Comparison of ENCODE assay signal across 12 cellular contexts in genomic region chr10:42755591-42756093, GRCh38. TPM values are rescaled to one million over a fixed set of nuclear protein-coding genes. Genes with fewer than 3 reads are reported as not detected.
DNase-seq lines count a peak whose midpoint lies in the region; ATAC-seq, FAIRE-seq and TF ChIP-seq lines count a peak whose summit lies in the region.
"Had no signal": no experiment of that assay in that cellular context is flagged by ENCODE, and none has a peak within 500 bp of the region (broad histone marks: within the 10 kb centered on the region; RNA-seq: fewer than 3 reads in every experiment).

No MANE protein-coding gene starts in this region.

- H3K4me3 ChIP-seq in K562 (no peak overlapping the region), thoracic aorta (peak overlapping the region; percentile 83)

- no peak overlapping the region for H3K9ac ChIP-seq in K562 (ENCODE audit: insufficient read depth in 1 of 2, low read depth in 2 of 2, low read length in 2 of 2)

- no TSS peak for BruUV-seq in K562 (replicated peaks; lab: Mats Ljungman, UMichigan)

- H3K36me3 Mint-ChIP-seq in activated naive CD4-positive, alpha-beta T cell treated with anti-CD3 and anti-CD28 coated beads, Interleukin-2, amount 50 U/mL, for 24 hours = no peaks in the 10 kb centered on the region
- no peaks in the 10 kb centered on the region for H3K36me3 Mint-ChIP-seq in activated naive CD4-positive, alpha-beta T cell treated with anti-CD3 and anti-CD28 coated beads, Interleukin-2, amount 10 ng/mL, durations not matched to agents 7 days and 5 days
- no peaks in the 10 kb centered on the region for H3K36me3 Mint-ChIP-seq in natural killer cell

- H3K27me3 ChIP-seq in K562 (ENCODE audit: control insufficient read depth in 2 of 2, insufficient read depth in 2 of 2, low read length in 2 of 2) = peaks cover 0 to 19% of the 10 kb centered on the region in 2 experiments; a peak in 1 of 5 replicates
- H3K27me3 ChIP-seq in thoracic aorta (replicated peaks; ENCODE audit: insufficient read depth) = no peaks in the 10 kb centered on the region
- H3K27me3 ChIP-seq: SJCRH30 had no signal

- TF ChIP-seq CTCF in K562 (IDR thresholded peaks at IDR 0.05 in 2 of 3, conservative IDR thresholded peaks at IDR 0.05 in 1 of 3; ENCODE audit: insufficient read depth in 2 of 3, low read depth in 1 of 3, low read length in 3 of 3) = 0 out of 6 replicates have a peak, but pooled peaks of 1 of the 3 experiments have one; percentile 4
- no peak for TF ChIP-seq CTCF in natural killer cell (IDR thresholded peaks at IDR 0.05)
- no peak for TF ChIP-seq CTCF in thoracic aorta (IDR thresholded peaks at IDR 0.05)

- H3K9me1 ChIP-seq in K562 (ENCODE audit: control insufficient read depth, insufficient read depth, low read length) = no peaks in the 10 kb centered on the region

- H4K20me1 ChIP-seq in K562 (replicated peaks; ENCODE audit: control insufficient read depth, insufficient read depth, low read length) = no peaks in the 10 kb centered on the region

- CTCF ChIA-PET in activated naive CD4-positive, alpha-beta T cell treated with anti-CD3 and anti-CD28 coated beads, Interleukin-2, amount 10 ng/mL, durations not matched to agents 7 days and 5 days (lab: Charles Lee) = interaction anchor here (0.6 kb wide), 1 partner anchor 188 kb away, joined by 3 read pairs; no protein-coding TSS in a partner anchor
- CTCF ChIA-PET in K562 (lab: Yijun Ruan, JAX; ENCODE audit: low intra/inter-chr PET ratio) = interaction anchor here (0.6 kb wide), 1 partner anchor 1828 kb away, joined by 3 read pairs; no protein-coding TSS in a partner anchor

- no peak for TF ChIP-seq POLR2A in K562 (conservative IDR thresholded peaks at IDR 0.05)
- TF ChIP-seq POLR2A in H54 (IDR thresholded peaks at IDR 0.05; ENCODE audit: low read depth, low read length) = no peak

- H3K27ac Mint-ChIP-seq in activated naive CD4-positive, alpha-beta T cell treated with anti-CD3 and anti-CD28 coated beads, Interleukin-2, amount 50 U/mL, for 24 hours = no peak overlapping the region
- no peak overlapping the region for H3K27ac Mint-ChIP-seq in activated naive CD4-positive, alpha-beta T cell treated with anti-CD3 and anti-CD28 coated beads, Interleukin-2, amount 10 ng/mL, durations not matched to agents 7 days and 5 days
- no peak overlapping the region for H3K27ac Mint-ChIP-seq in natural killer cell

- 0 out of 4 replicates have a peak, but pooled peaks of 1 of the 2 experiments have one; percentile 14 for TF ChIP-seq RAD21 in K562 (CRISPR knock-in tag; conservative IDR thresholded peaks at IDR 0.05 in 1 of 2, IDR thresholded peaks at IDR 0.05 in 1 of 2)

- intact Hi-C loops in K562 (cut with micrococcal nuclease) (no loop called here), natural killer cell (cut with micrococcal nuclease) (no loop called here)

- peak overlapping the region; percentile 61 for H3K4me3 Mint-ChIP-seq in activated naive CD4-positive, alpha-beta T cell treated with anti-CD3 and anti-CD28 coated beads, Interleukin-2, amount 50 U/mL, for 24 hours
- H3K4me3 Mint-ChIP-seq in activated naive CD4-positive, alpha-beta T cell treated with anti-CD3 and anti-CD28 coated beads, Interleukin-2, amount 10 ng/mL, durations not matched to agents 7 days and 5 days = no peak overlapping the region
- H3K4me3 Mint-ChIP-seq in natural killer cell = peak overlapping the region; percentile 47

- H3K79me2 ChIP-seq in K562 (ENCODE audit: control insufficient read depth, insufficient read depth, low read length) = no peaks in the 10 kb centered on the region

- WGBS in K562 (ENCODE audit: insufficient coverage, low coverage, missing lambda C conversion rate) = 18% methylated on average over 10 of the region's 10 CpGs

- H3K9me3 ChIP-seq in K562 (replicated peaks; ENCODE audit: control insufficient read depth, insufficient read depth, low read depth, low read length) (no peaks in the 10 kb centered on the region), thoracic aorta (no peaks in the 10 kb centered on the region)
- H3K9me3 ChIP-seq: SJCRH30 had no signal

- peaks cover 50% of the 10 kb centered on the region for H3K27me3 Mint-ChIP-seq in activated naive CD4-positive, alpha-beta T cell treated with anti-CD3 and anti-CD28 coated beads, Interleukin-2, amount 50 U/mL, for 24 hours
- H3K27me3 Mint-ChIP-seq in activated naive CD4-positive, alpha-beta T cell treated with anti-CD3 and anti-CD28 coated beads, Interleukin-2, amount 10 ng/mL, durations not matched to agents 7 days and 5 days = peaks cover 73% of the 10 kb centered on the region
- H3K27me3 Mint-ChIP-seq in natural killer cell (ENCODE audit: low read depth in 2 of 2) = peaks cover 50 to 65% of the 10 kb centered on the region in 2 donors

- in situ Hi-C loops in K562 (cut with MboI) = no loop called here

- POLR2A ChIA-PET in K562 (lab: Yijun Ruan, JAX) = interaction anchor here (0.8 to 1.8 kb wide), 3 partner anchors 8 to 27 kb away, joined by 3 to 5 read pairs (median 3); partner anchors contain the start of gene BMS1

- H3K4me1 ChIP-seq in K562 (replicated peaks in 1 of 2; ENCODE audit: control insufficient read depth in 2 of 2, insufficient read depth in 2 of 2, low read length in 2 of 2) (peaks cover 0 to 28% of the 10 kb centered on the region in 2 experiments; a peak in 2 of 5 replicates), thoracic aorta (ENCODE audit: control insufficient read depth in 1 of 2, low read depth in 2 of 2) (peaks cover 6 to 27% of the 10 kb centered on the region in 2 donors)
- H3K4me1 ChIP-seq: SJCRH30 had no signal

- FAIRE-seq in K562 (lab: Jason Lieb, UNC) (no peak), H54 (lab: Jason Lieb, UNC) (no peak)

- no peaks in the 10 kb centered on the region for H3K9me3 Mint-ChIP-seq in activated naive CD4-positive, alpha-beta T cell treated with anti-CD3 and anti-CD28 coated beads, Interleukin-2, amount 50 U/mL, for 24 hours
- H3K9me3 Mint-ChIP-seq in activated naive CD4-positive, alpha-beta T cell treated with anti-CD3 and anti-CD28 coated beads, Interleukin-2, amount 10 ng/mL, durations not matched to agents 7 days and 5 days = no peaks in the 10 kb centered on the region
- no peaks in the 10 kb centered on the region for H3K9me3 Mint-ChIP-seq in natural killer cell

- H3K27ac ChIP-seq in K562 (ENCODE audit: extremely low read depth, low read depth, low read length) (no peak overlapping the region), thoracic aorta (no peak overlapping the region)
- H3K27ac ChIP-seq: SJCRH30 had no signal

- TF ChIP-seq EP300 in K562 (IDR thresholded peaks at IDR 0.05; ENCODE audit: low read length) = no peak

- peaks cover 8% of the 10 kb centered on the region for H3K4me1 Mint-ChIP-seq in activated naive CD4-positive, alpha-beta T cell treated with anti-CD3 and anti-CD28 coated beads, Interleukin-2, amount 50 U/mL, for 24 hours
- peaks cover 14% of the 10 kb centered on the region for H3K4me1 Mint-ChIP-seq in activated naive CD4-positive, alpha-beta T cell treated with anti-CD3 and anti-CD28 coated beads, Interleukin-2, amount 10 ng/mL, durations not matched to agents 7 days and 5 days
- peaks cover 8 to 13% of the 10 kb centered on the region in 2 donors for H3K4me1 Mint-ChIP-seq in natural killer cell

- no peak for DNase-seq in activated naive CD4-positive, alpha-beta T cell treated with anti-CD3 and anti-CD28 coated beads, Interleukin-2, amount 10 ng/mL, durations not matched to agents 7 days and 5 days
- DNase-seq in K562 (ENCODE audit: extremely low read depth in 1 of 4, low spot score in 3 of 4) = peak in 3 of 4 experiments; percentile 27 to 39 (median 30)
- no peak for DNase-seq in natural killer cell
- no peak for DNase-seq in thoracic aorta (ENCODE audit: low spot score)
- DNase-seq in NCI-H1048 (lab: John Stamatoyannopoulos, UW) = no peak
- DNase-seq in H54 (ENCODE audit: insufficient read length, low spot score) = no peak
- DNase-seq: activated CD4-positive, alpha-beta T cell treated with anti-CD3 and anti-CD28 coated beads for 1 hour; activated effector memory CD4-positive, alpha-beta T cell treated with anti-CD3 and anti-CD28 coated beads, Interleukin-2, amount 50 U/mL, for 16 hours; NCI-H1417 treated with DMSO at 0.1 percent for 48 hours; SJCRH30 had no signal

- no peak overlapping the region for H3K4me2 ChIP-seq in K562 (ENCODE audit: insufficient read depth, low read length)

- ATAC-seq in K562 = peak; percentile 37; the same call in 2 of the 3 replicates
- no peak for ATAC-seq in natural killer cell
- no peak for ATAC-seq in thoracic aorta (ENCODE audit: insufficient number of reproducible peaks, low FRiP score, low read depth)
- no peak for ATAC-seq in HG03095 (IDR thresholded peaks at IDR 0.05; ENCODE audit: unreplicated experiment)

- H3K36me3 ChIP-seq in K562 (ENCODE audit: control insufficient read depth, insufficient read depth, low read length) (no peaks in the 10 kb centered on the region), thoracic aorta (no peaks in the 10 kb centered on the region)
- H3K36me3 ChIP-seq: SJCRH30 had no signal

- no peak overlapping the region for H2AFZ ChIP-seq in K562 (ENCODE audit: low read depth, low read length)

TF ChIP-seq in K562, 482 proteins besides CTCF, POLR2A, EP300 and RAD21 (continues in another document):
- no peak for TF ChIP-seq KLF1 (tag; IDR thresholded peaks at IDR 0.05)

RNA-seq across cellular contexts. Expression of gene BMS1, which starts 27.0 kb away (rescaled TPM):
- 13.1 and 30.2 TPM in 2 replicates for total RNA-seq in K562 (2011; cell fraction: chromatin; rRNA removed; ENCODE audit: low replicate concordance)
- total RNA-seq in K562 (2011; cell fraction: nucleolus; rRNA removed) = 8.0 and 9.3 TPM in 2 replicates
- total RNA-seq in K562 (2011; cell fraction: nucleoplasm; rRNA removed) = 12.4 and 12.9 TPM in 2 replicates
- total RNA-seq in K562 (2014; rRNA removed) = 36.4 and 37.0 TPM in 2 replicates
- total RNA-seq in K562 (2014; rRNA removed; fragmentation: Illumina TruSeq; extraction: Trizol) = 46.9 and 51.6 TPM in 2 replicates
- total RNA-seq in K562 (2015; rRNA removed; fragmentation: Illumina TruSeq; extraction: Trizol) = 42.8 and 44.9 TPM in 2 replicates
- 26.8 and 32.7 TPM in 2 replicates for total RNA-seq in K562 (2021)
- polyA plus RNA-seq in K562 (2011; rRNA removed) = 9.1 and 13.0 TPM in 2 replicates
- 2.9 and 5.6 TPM in 2 replicates for polyA plus RNA-seq in K562 (2011; cell fraction: cytosol; rRNA removed)
- polyA plus RNA-seq in K562 (2011; cell fraction: nucleus; rRNA removed) = 9.9 and 10.5 TPM in 2 replicates
- polyA plus RNA-seq in K562 (2012) = 12.8 and 27.5 TPM in 2 replicates
- polyA plus RNA-seq in K562 (2014; fragmentation: Illumina TruSeq; extraction: Trizol) = 34.8 and 40.8 TPM in 2 replicates
- polyA plus RNA-seq in K562 (2014; fragmentation: Nextera tagmentation; extraction: Ambion mirVana) = 10 to 100 TPM; 11.1 to 25.7 TPM
- polyA plus RNA-seq in K562 (2014; rRNA removed) = 27.1 and 30.5 TPM in 2 replicates
- polyA minus RNA-seq in K562 (2011; rRNA and poly(A)+ RNA removed) = 30.2 and 32.3 TPM in 2 replicates
- polyA minus RNA-seq in K562 (2011; cell fraction: cytosol; rRNA and poly(A)+ RNA removed) = 13.2 and 14.9 TPM in 2 replicates
- polyA minus RNA-seq in K562 (2011; cell fraction: nucleus; rRNA and poly(A)+ RNA removed) = 9.0 and 19.2 TPM in 2 replicates
- total RNA-seq in natural killer cell = 10 to 100 TPM; 10.4 to 12.1 (median 11.9) TPM
- 10 to 100 TPM in 1 of 2 donors, 1 to 10 TPM in 1; 8.8 to 18.7 TPM for total RNA-seq in thoracic aorta

Comparison
In these comparisons a context has a peak if more than half of its experiments do, and no peak if none do; other contexts are left out.
1. DNase-seq: peak in K562 (3 of 4); none in activated naive CD4-positive, alpha-beta T cell treated with anti-CD3 and anti-CD28 coated beads, Interleukin-2, amount 10 ng/mL, durations not matched to agents 7 days and 5 days (single experiment), natural killer cell (single experiment), thoracic aorta (single experiment), NCI-H1048 (single experiment) and H54 (single experiment).